8 cellular contexts compared by ENCODE assay signal in the genomic region with DNA sequence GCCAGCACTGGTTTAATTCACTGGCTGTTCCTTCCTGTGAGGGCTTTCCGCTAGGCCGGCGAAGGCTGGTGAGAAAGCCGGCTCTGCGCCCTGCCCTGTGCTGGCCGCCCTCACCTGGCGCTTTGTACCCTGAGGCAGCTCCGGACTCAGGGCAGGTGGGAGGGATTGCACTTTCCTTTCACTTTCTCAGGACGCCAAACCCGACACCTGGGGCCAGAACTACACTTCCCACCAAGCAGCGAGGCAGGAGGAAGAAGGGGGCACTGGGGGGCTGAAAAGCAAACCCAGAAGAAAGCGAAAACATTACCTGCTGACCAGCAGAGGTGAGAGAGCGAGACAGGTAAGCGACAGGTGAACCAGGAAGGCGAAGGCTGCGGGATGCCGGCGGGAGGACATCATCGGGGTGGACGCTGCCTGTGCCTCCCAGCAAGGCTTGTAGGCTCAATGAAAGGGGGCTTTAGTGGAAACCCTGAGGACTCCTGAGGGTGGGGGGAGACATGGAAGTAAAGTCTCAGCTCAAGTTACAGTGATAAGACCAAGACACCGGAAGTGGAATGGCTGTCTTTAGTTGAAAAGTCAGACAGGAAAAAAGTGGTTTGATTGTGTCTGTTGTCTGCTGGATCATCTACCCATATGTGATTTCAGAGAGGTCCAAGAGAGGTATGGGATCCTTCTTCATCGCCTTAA. TPM values are rescaled to one million over a fixed set of nuclear protein-coding genes. Genes with fewer than 3 reads are reported as not detected.
A peak's percentile ranks its signal among the peaks of the same experiment; 100 is the strongest.
DNase-seq lines count a peak whose midpoint lies in the region; ATAC-seq lines count a peak whose summit lies in the region.

Gene RAB19 (plus strand): TSS at position 181 of the 687 bp plus-strand sequence. CDS start 3,589 bp downstream, outside the sequence.

- H3K4me2 ChIP-seq in skeletal muscle satellite cell (ENCODE audit: low read length) = peak within 1 kb of the TSS; percentile 66

- H3K4me3 ChIP-seq in GM08714 (ENCODE audit: low read length) (peak within 1 kb of the TSS; percentile 39; the same call in 1 of the 2 replicates), skeletal muscle satellite cell (ENCODE audit: low read length) (peak within 1 kb of the TSS; percentile 13)

- H3K27me3 ChIP-seq in skeletal muscle satellite cell (ENCODE audit: control insufficient read depth, insufficient read depth, low read length) = peaks cover 19% of the 10 kb centered on the region

- no peaks in the 10 kb centered on the region for H3K9me3 ChIP-seq in skeletal muscle satellite cell (replicated peaks; ENCODE audit: low read length)

- intact Hi-C loops in left ventricle myocardium superior (cut with micrococcal nuclease) = no loop called here

- no peak within 1 kb of the TSS for H3K9ac ChIP-seq in skeletal muscle satellite cell (ENCODE audit: low read depth, low read length)

- ATAC-seq in activated T-helper 17 cell treated with anti-CD3 and anti-CD28 coated beads, Interleukin-2, amount 50 U/mL, for 72 hours (replicated peaks) = peak; percentile 76
- ATAC-seq in left ventricle myocardium superior = peak; percentile 62
- ATAC-seq in GM18519 (IDR thresholded peaks at IDR 0.05; ENCODE audit: low FRiP score, unreplicated experiment) = no peak
- no peak for ATAC-seq in HG03175 (IDR thresholded peaks at IDR 0.05; ENCODE audit: unreplicated experiment)

- peaks cover 6% of the 10 kb centered on the region for H3K4me1 ChIP-seq in skeletal muscle satellite cell (ENCODE audit: control insufficient read depth, insufficient read depth, low read length)

- peaks cover 12% of the 10 kb centered on the region for H3K36me3 Mint-ChIP-seq in activated T-helper 17 cell treated with anti-CD3 and anti-CD28 coated beads, Interleukin-2, amount 50 U/mL, for 72 hours (ENCODE audit: low read depth)

- H3K4me1 Mint-ChIP-seq in activated T-helper 17 cell treated with anti-CD3 and anti-CD28 coated beads, Interleukin-2, amount 50 U/mL, for 72 hours = peaks cover 22% of the 10 kb centered on the region

- peak; percentile 66 for DNase-seq in NCI-H2196 treated with DMSO at 0.1 percent for 48 hours (lab: John Stamatoyannopoulos, UW; ENCODE audit: unreplicated experiment)
- no peak for DNase-seq in left ventricle myocardium superior
- no peak for DNase-seq in AG08396 (ENCODE audit: low spot score)

- H3K36me3 ChIP-seq in skeletal muscle satellite cell (ENCODE audit: insufficient read depth, low read length) = no peaks in the 10 kb centered on the region

- H3K27me3 Mint-ChIP-seq in activated T-helper 17 cell treated with anti-CD3 and anti-CD28 coated beads, Interleukin-2, amount 50 U/mL, for 72 hours = no peaks in the 10 kb centered on the region

- peak within 1 kb of the TSS; percentile 99 for H3K27ac Mint-ChIP-seq in activated T-helper 17 cell treated with anti-CD3 and anti-CD28 coated beads, Interleukin-2, amount 50 U/mL, for 72 hours

- no peaks in the 10 kb centered on the region for H3K9me3 Mint-ChIP-seq in activated T-helper 17 cell treated with anti-CD3 and anti-CD28 coated beads, Interleukin-2, amount 50 U/mL, for 72 hours

- H3K4me3 Mint-ChIP-seq in activated T-helper 17 cell treated with anti-CD3 and anti-CD28 coated beads, Interleukin-2, amount 50 U/mL, for 72 hours = peak within 1 kb of the TSS; percentile 99

RNA-seq across cellular contexts. Expression of gene RAB19, which starts in this region (rescaled TPM):
- 1 to 10 TPM; 4.5 to 7.2 TPM for total RNA-seq in activated T-helper 17 cell treated with anti-CD3 and anti-CD28 coated beads, Interleukin-2, amount 50 U/mL, for 72 hours
- not detected for total RNA-seq in left ventricle myocardium superior
- not detected in 2 replicates for total RNA-seq in skeletal muscle satellite cell (2012; rRNA removed)

Comparison
In these comparisons a context has a peak if more than half of its experiments do, and no peak if none do; other contexts are left out.
1. Peak in ATAC-seq in left ventricle myocardium superior; RNA of the gene not detected or under 1 TPM.